In the genomic region with DNA sequence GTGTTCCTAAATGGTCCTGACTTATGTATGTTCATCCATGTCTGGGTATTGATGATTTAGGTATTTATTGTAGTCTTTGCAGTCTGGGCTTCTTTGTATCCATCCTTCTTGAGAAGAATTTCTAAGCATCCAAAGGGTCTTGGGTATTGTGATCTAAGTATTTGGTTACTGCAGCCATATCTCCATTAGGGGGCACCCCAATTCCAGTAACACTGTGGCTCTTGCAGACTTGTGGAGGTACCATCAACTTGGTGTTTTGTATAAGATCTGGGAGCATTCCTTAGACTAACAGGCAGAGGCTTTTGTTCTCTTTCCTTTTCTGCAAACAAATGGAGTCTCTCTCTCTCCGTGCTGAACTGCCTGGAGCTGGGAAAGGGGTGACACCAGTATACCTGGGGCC, we compare ENCODE assay signal across 8 cellular contexts.
A peak's percentile ranks its signal among the peaks of the same experiment; 100 is the strongest.
DNase-seq lines count a peak whose midpoint lies in the region; ATAC-seq and TF ChIP-seq lines count a peak whose summit lies in the region.

No MANE protein-coding gene starts in this region.

- intact Hi-C loops in PC-3 (cut with micrococcal nuclease), result loop anchor here (10.0 kb wide), 3 partner anchors 116 to 566 kb away; partner anchors contain the start of gene ABCB7

- CTCF ChIA-PET in PC-3 (lab: Charles Lee), result no interaction called here

- no peaks in the 10 kb centered on the region for H3K4me1 ChIP-seq in PC-3 (ENCODE audit: insufficient read depth, low read length)

- H3K4me2 ChIP-seq in PC-3 (ENCODE audit: low read length), result no peak overlapping the region

- DNase-seq in AML-193 (lab: John Stamatoyannopoulos, UW) (peak; percentile 2 to 18), GM12864 (ENCODE audit: low read depth) (no peak), PC-3 (peak; percentile 46), fibroblast of mammary gland (ENCODE audit: low read depth) (peak; percentile 18), NCI-H1092 (lab: John Stamatoyannopoulos, UW) (no peak), DMS153 treated with DMSO at 0.1 percent for 48 hours (lab: John Stamatoyannopoulos, UW; ENCODE audit: unreplicated experiment) (no peak)
- no peak for DNase-seq in activated CD4-positive, CD25-positive, alpha-beta regulatory T cell treated with anti-CD3 and anti-CD28 coated beads, Interleukin-2, amount 50 U/mL, for 72 hours

- H3K9me3 ChIP-seq in PC-3 (ENCODE audit: low read length), result no peaks in the 10 kb centered on the region

- no peaks in the 10 kb centered on the region for H4K20me1 ChIP-seq in PC-3 (ENCODE audit: low read length)

- no TSS peak for BruUV-seq in PC-3 (replicated peaks; lab: Mats Ljungman, UMichigan)

- no peak overlapping the region for H3K9ac ChIP-seq in PC-3 (ENCODE audit: low read length)

- POLR2A ChIA-PET in PC-3 (lab: Charles Lee; ENCODE audit: unreplicated experiment), result no interaction called here

- H3K27ac ChIP-seq in PC-3 (ENCODE audit: low read length), result no peak overlapping the region

- H3K36me3 ChIP-seq in PC-3 (ENCODE audit: low read depth, low read length), result no peaks in the 10 kb centered on the region

- H2AFZ ChIP-seq in PC-3 (ENCODE audit: low read length), result no peak overlapping the region

- no peaks in the 10 kb centered on the region for H3K27me3 ChIP-seq in PC-3 (ENCODE audit: low read length)

- no peaks in the 10 kb centered on the region for H3K79me2 ChIP-seq in PC-3 (ENCODE audit: low read length)

- H3K4me3 ChIP-seq in GM12864 (ENCODE audit: low read depth, low read length), result no peak overlapping the region
- H3K4me3 ChIP-seq in PC-3 (ENCODE audit: low read length), result no peak overlapping the region
- no peak overlapping the region for H3K4me3 ChIP-seq in fibroblast of mammary gland (ENCODE audit: control insufficient read depth, low read depth, low read length)

- TF ChIP-seq CTCF in GM12864 (IDR thresholded peaks at IDR 0.05; ENCODE audit: low read depth, low read length, missing control alignments), result peak; percentile 30
- peak; percentile 54 for TF ChIP-seq CTCF in PC-3 (conservative IDR thresholded peaks at IDR 0.05; ENCODE audit: low read depth, low read length)
- peak; percentile 26 for TF ChIP-seq CTCF in fibroblast of mammary gland (conservative IDR thresholded peaks at IDR 0.05; ENCODE audit: control insufficient read depth, insufficient read depth, low read depth, low read length)

- no peaks in the 10 kb centered on the region for H3K9me2 ChIP-seq in PC-3 (replicated peaks; ENCODE audit: low read length)

- no peaks in the 10 kb centered on the region for H3F3A ChIP-seq in PC-3 (ENCODE audit: low read length, unreplicated experiment)

- peak; percentile 66 for ATAC-seq in PC-3
- ATAC-seq in GM18858 (IDR thresholded peaks at IDR 0.05; ENCODE audit: unreplicated experiment), result no peak

Comparison
In these comparisons a context has a peak if more than half of its experiments do, and no peak if none do; other contexts are left out.
1. DNase-seq: peak in AML-193 (2 of 2), PC-3 (single experiment) and fibroblast of mammary gland (single experiment); none in GM12864 (single experiment), activated CD4-positive, CD25-positive, alpha-beta regulatory T cell treated with anti-CD3 and anti-CD28 coated beads, Interleukin-2, amount 50 U/mL, for 72 hours (single experiment), NCI-H1092 (single experiment) and DMS153 treated with DMSO at 0.1 percent for 48 hours (single experiment).
2. Peak in every context shown above with its lines, with median percentiles within 50 percentile points of each other: CTCF ChIP-seq.